Comparison of ENCODE assay signal across 2 cellular contexts in the genomic region with DNA sequence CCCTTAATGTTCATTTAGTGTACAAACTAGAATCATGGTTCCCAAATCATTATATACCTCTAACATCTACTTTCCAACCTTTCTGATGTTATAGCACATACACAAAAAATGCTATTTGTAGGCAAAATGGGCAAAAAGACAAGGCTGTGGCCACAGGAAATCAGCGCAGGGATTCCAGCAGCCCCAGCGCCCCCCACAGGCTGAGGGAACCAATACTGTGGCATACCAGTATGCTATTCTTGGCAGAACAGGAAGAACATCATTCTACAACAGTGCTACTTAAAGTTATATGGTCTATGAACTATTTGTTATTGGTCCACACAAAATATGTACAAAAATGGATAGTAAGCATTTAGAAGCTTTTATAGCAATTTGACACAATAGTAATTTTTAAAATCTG.
TF ChIP-seq lines count a peak whose summit lies in the region.

No MANE protein-coding gene starts in this region.

TF ChIP-seq in HepG2, 621 proteins besides CTCF, POLR2A, EP300 and RAD21:
- TF ChIP-seq YY1 (IDR thresholded peaks at IDR 0.05; ENCODE audit: insufficient read depth, insufficient replicate concordance, low read depth, low read length) = no peak
- TF ChIP-seq ZNF652 (CRISPR knock-in tag; IDR thresholded peaks at IDR 0.05; ENCODE audit: borderline replicate concordance, low read depth) = no peak
- TF ChIP-seq RBAK (CRISPR knock-in tag; IDR thresholded peaks at IDR 0.05) = no peak
- no peak for TF ChIP-seq TOE1 (CRISPR knock-in tag; IDR thresholded peaks at IDR 0.05)
- TF ChIP-seq ZNF703 (CRISPR knock-in tag; IDR thresholded peaks at IDR 0.05; ENCODE audit: borderline replicate concordance) = no peak
- TF ChIP-seq TFDP1 (CRISPR knock-in tag; IDR thresholded peaks at IDR 0.05; ENCODE audit: borderline replicate concordance) = no peak
- no peak for TF ChIP-seq ZNF670 (CRISPR knock-in tag; IDR thresholded peaks at IDR 0.05; ENCODE audit: borderline replicate concordance)
- no peak for TF ChIP-seq CBX1 (IDR thresholded peaks at IDR 0.05; ENCODE audit: low read depth)
TF ChIP-seq in HepG2: peak in this region for 0.

TF ChIP-seq in GM12878, 131 proteins besides CTCF, POLR2A, EP300 and RAD21:
- TF ChIP-seq HDAC6 (IDR thresholded peaks at IDR 0.05; ENCODE audit: unreplicated experiment) (no peak), TAF1 (IDR thresholded peaks at IDR 0.05; ENCODE audit: borderline replicate concordance, low read depth, low read length) (no peak), EED (IDR thresholded peaks at IDR 0.05; ENCODE audit: low read depth) (no peak), IRF4 (IDR thresholded peaks at IDR 0.05; ENCODE audit: low read depth, low read length) (no peak)
- TF ChIP-seq, protein P1, sequence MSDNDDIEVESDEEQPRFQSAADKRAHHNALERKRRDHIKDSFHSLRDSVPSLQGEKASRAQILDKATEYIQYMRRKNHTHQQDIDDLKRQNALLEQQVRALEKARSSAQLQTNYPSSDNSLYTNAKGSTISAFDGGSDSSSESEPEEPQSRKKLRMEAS (IDR thresholded peaks at IDR 0.05; ENCODE audit: low read depth, low read length) = no peak
